4 cellular contexts compared by ENCODE assay signal in the genomic region with DNA sequence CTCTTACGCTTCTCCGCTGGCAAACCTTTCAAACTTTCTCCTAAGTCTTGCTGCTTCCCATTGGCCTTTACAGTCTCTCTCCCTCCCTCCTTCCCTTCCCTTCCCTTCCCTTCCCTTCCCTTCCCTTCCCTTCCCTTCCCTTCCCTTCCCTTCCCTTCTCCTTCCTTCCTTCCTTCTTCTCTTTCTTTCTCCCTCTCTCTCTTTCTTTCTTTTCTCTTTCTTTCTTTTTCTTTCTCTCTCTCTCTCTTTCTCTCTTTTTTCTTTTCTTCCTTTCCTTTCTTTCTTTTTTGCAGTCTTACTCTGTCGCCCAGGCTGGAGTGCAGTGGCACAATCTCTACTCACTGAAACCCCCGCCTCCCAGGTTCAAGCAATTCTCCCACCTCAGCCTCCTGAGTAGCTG. TPM values are rescaled to one million over a fixed set of nuclear protein-coding genes. Genes with fewer than 3 reads are reported as not detected.
"Had no signal": no experiment of that assay in that cellular context is flagged by ENCODE, and none has a peak within 500 bp of the region (broad histone marks: within the 10 kb centered on the region; RNA-seq: fewer than 3 reads in every experiment).

No MANE protein-coding gene starts in this region.

RNA-seq across cellular contexts. Expression of a gene that starts 24.7 kb away (rescaled TPM):
- total RNA-seq: left lobe of liver, lung microvascular endothelial cell, mesothelial cell of epicardium had no signal
- polyA plus RNA-seq: immature natural killer cell had no signal
